Comparison of ENCODE assay signal across 1 cellular context in the genomic region with DNA sequence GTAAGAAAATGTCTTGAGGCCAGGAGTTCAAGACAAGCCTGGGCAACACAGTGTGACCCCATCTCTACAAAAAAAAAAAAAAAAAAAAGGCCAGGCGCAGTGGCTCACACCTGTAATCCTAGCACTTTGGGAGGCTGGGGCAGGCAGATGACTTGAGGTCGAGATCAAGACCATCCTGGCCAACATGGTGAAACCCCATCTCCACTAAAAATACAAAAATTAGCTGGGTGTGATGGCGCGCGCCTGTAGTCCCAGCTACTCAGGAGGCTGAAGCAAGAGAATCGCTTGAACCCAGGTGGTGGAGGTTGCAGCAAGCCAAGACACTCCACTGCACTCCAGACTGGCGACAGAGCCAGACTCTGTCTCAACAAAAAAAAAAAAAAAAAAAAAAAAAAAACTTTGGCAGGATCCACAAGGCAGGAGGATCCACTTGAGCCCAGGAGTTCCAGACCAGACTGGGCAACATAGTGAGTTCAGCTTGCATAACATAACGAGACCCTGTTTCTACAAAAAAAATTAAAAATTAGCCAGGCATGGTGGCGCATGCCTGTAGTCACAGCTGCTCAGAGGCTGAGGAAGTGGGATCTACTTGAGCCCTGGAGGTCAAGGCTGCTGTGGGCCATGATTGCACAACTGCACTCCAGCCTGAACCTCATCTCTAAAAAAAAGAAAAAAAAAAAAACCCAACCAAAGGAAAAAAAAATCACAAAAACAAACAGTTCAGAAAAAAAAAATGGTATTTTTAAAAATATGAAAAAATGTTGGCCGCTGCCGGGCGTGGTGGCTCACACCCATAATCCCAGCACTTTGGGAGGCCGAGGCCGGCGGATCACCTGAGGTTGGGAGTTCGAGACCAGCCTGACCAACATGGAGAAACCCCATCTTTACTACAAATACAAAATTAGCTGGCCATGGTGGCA.
TF ChIP-seq lines count a peak whose summit lies in the region.

No MANE protein-coding gene starts in this region.

TF ChIP-seq in K562, 482 proteins besides CTCF, POLR2A, EP300 and RAD21:
- TF ChIP-seq, protein P1, sequence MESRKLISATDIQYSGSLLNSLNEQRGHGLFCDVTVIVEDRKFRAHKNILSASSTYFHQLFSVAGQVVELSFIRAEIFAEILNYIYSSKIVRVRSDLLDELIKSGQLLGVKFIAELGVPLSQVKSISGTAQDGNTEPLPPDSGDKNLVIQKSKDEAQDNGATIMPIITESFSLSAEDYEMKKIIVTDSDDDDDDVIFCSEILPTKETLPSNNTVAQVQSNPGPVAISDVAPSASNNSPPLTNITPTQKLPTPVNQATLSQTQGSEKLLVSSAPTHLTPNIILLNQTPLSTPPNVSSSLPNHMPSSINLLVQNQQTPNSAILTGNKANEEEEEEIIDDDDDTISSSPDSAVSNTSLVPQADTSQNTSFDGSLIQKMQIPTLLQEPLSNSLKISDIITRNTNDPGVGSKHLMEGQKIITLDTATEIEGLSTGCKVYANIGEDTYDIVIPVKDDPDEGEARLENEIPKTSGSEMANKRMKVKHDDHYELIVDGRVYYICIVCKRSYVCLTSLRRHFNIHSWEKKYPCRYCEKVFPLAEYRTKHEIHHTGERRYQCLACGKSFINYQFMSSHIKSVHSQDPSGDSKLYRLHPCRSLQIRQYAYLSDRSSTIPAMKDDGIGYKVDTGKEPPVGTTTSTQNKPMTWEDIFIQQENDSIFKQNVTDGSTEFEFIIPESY (CRISPR knock-in tag; IDR thresholded peaks at IDR 0.05) = peak; percentile 58; the same call in 1 of the 2 replicates
- TF ChIP-seq CEBPB (tag; IDR thresholded peaks at IDR 0.05) = peak; percentile 71
- peak; percentile 41; the same call in 1 of the 2 replicates for TF ChIP-seq CEBPG (CRISPR knock-in tag; IDR thresholded peaks at IDR 0.05)
- TF ChIP-seq CEBPG (tag; conservative IDR thresholded peaks at IDR 0.05 in 1 of 2, IDR thresholded peaks at IDR 0.05 in 1 of 2) = peak in 1 of 2 experiments; percentile 32; a peak in 1 of 4 replicates
- TF ChIP-seq SPI1 (IDR thresholded peaks at IDR 0.05; ENCODE audit: borderline replicate concordance, low read depth, low read length) = 0 out of 2 replicates have a peak, but pooled peaks have one; percentile 22
